In the genomic region with DNA sequence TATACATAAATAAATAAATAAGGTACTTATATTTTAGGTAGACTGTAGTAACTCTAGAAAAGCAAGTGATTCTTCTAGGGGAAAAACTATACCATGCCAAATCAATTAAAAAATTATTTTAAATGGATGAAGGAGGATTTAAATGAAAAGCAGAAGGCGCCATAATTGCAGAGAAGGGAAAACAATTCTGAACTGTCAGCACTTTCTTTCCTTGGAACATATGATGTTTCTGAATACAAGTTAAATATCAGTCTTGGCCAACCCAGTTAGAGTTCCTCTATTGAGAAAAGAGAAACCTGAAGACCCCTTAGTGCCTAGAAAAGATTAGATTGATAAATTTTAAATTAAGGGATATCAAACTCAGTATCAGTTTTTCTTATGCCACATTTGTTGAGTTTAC, we compare ENCODE assay signal across 27 cellular contexts.
"Had no signal": no experiment of that assay in that cellular context is flagged by ENCODE, and none has a peak within 500 bp of the region (broad histone marks: within the 10 kb centered on the region; RNA-seq: fewer than 3 reads in every experiment).

No MANE protein-coding gene starts in this region.

- H3K27ac ChIP-seq: colonic mucosa, epithelial cell of prostate, esophagus squamous epithelium, gastrocnemius medialis, heart right ventricle, left lung, lower lobe of right lung had no signal

- ATAC-seq: effector memory CD8-positive, alpha-beta T cell; esophagus mucosa; gastrocnemius medialis; heart right ventricle; left cardiac atrium; left lung; left ventricle myocardium superior; lower lobe of right lung; mucosa of descending colon; naive thymus-derived CD8-positive, alpha-beta T cell had no signal

- H3K27me3 ChIP-seq: colonic mucosa, esophagus squamous epithelium, gastrocnemius medialis, heart right ventricle, left lung had no signal

- H3K4me1 ChIP-seq: colonic mucosa, esophagus squamous epithelium, gastrocnemius medialis, heart right ventricle, left lung, lower lobe of right lung had no signal

- FAIRE-seq: endometrium, islet of Langerhans, keratinocyte had no signal

- H3K36me3 ChIP-seq: colonic mucosa, esophagus squamous epithelium, gastrocnemius medialis, heart right ventricle, left lung, lower lobe of right lung had no signal

- H3K9me3 ChIP-seq: colonic mucosa, gastrocnemius medialis, lower lobe of right lung had no signal

- H3K4me3 ChIP-seq: colonic mucosa, esophagus squamous epithelium, gastrocnemius medialis, heart right ventricle, left lung, lower lobe of right lung, mucosa of descending colon had no signal

- DNase-seq: colonic mucosa; cortex of kidney; effector CD8-positive, alpha-beta T cell; effector memory CD8-positive, alpha-beta T cell; endodermal cell; erythroblast; esophagus squamous epithelium; foreskin fibroblast; foreskin melanocyte; gastrocnemius medialis; glutamatergic neuron; head of caudate nucleus; heart right ventricle; hippocampal formation; left cardiac atrium; left lung; left ventricle myocardium superior; lower lobe of right lung; mesenchymal stem cell; mucosa of descending colon; naive B cell; naive thymus-derived CD8-positive, alpha-beta T cell had no signal
